Comparison of ENCODE assay signal across 8 cellular contexts in the genomic region with DNA sequence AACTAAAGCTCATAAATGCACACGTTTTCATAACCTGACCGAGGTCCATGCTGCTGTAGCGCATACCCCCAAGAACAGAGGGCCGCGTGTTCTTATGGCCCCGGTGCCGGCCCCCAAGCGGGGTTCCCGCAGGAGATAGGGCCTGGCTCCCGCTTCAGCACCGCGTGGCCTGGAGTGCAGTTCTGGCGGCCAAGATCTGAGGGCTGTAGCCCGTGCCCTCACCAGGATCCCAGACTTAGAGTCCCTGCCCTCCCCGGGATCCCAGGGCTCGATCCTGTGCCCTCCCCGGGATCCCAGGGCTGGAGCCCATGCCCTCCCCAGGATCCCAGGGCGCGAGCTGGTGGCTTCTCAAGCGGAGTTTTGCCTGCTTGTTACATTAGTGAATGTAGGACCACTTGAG. TPM values are rescaled to one million over a fixed set of nuclear protein-coding genes. Genes with fewer than 3 reads are reported as not detected.
DNase-seq lines count a peak whose midpoint lies in the region; ATAC-seq lines count a peak whose summit lies in the region.

No MANE protein-coding gene starts in this region.

- no peaks in the 10 kb centered on the region for H3K27me3 ChIP-seq in iPS DF 6.9 (ENCODE audit: control insufficient read depth, insufficient read depth, low read length)

- H3K27me3 Mint-ChIP-seq in T-helper 1 cell treated with Interleukin-12 subunit alpha and Interleukin-12 subunit beta and Interleukin-4 antibody, amounts not matched to agents 30 μg/mL and 1 μg/mL, for 36 hours (ENCODE audit: low read depth), result peaks cover 19% of the 10 kb centered on the region
- peaks cover 16% of the 10 kb centered on the region for H3K27me3 Mint-ChIP-seq in activated CD4-positive, alpha-beta memory T cell treated with anti-CD3 and anti-CD28 coated beads, Interleukin-2, amount 10 ng/mL, durations not matched to agents 7 days and 5 days
- peaks cover 10% of the 10 kb centered on the region in 2 donors for H3K27me3 Mint-ChIP-seq in stimulated activated naive B cell treated with anti-CD40 and anti-IgM and Interleukin-4, amounts not matched to agents 10 μg/mL and 1 μg/mL and 100 μg/mL, for 72 hours

- H3K27ac Mint-ChIP-seq in T-helper 1 cell treated with Interleukin-12 subunit alpha and Interleukin-12 subunit beta and Interleukin-4 antibody, amounts not matched to agents 30 μg/mL and 1 μg/mL, for 36 hours, result peak overlapping the region; percentile 94
- peak overlapping the region; percentile 88 for H3K27ac Mint-ChIP-seq in activated CD4-positive, alpha-beta memory T cell treated with anti-CD3 and anti-CD28 coated beads, Interleukin-2, amount 10 ng/mL, durations not matched to agents 7 days and 5 days
- peak overlapping the region; percentile 97 for H3K27ac Mint-ChIP-seq in stimulated activated naive B cell treated with anti-CD40 and anti-IgM and Interleukin-4, amounts not matched to agents 10 μg/mL and 1 μg/mL and 100 μg/mL, for 72 hours

- DNase-seq in T-helper 1 cell, result no peak
- no peak for DNase-seq in activated CD4-positive, alpha-beta memory T cell treated with anti-CD3 and anti-CD28 coated beads, Interleukin-2, amount 10 ng/mL, durations not matched to agents 7 days and 5 days
- DNase-seq in iPS DF 6.9 (ENCODE audit: low read depth, low spot score), result no peak
- no peak for DNase-seq in stimulated activated naive B cell treated with anti-CD40 and anti-IgM and Interleukin-4, amounts not matched to agents 10 μg/mL and 1 μg/mL and 100 μg/mL, for 72 hours
- no peak for DNase-seq in T1000 (lab: John Stamatoyannopoulos, UW)
- no peak for DNase-seq in NK-92 (lab: John Stamatoyannopoulos, UW; ENCODE audit: unreplicated experiment)

- H3K36me3 Mint-ChIP-seq in T-helper 1 cell treated with Interleukin-12 subunit alpha and Interleukin-12 subunit beta and Interleukin-4 antibody, amounts not matched to agents 30 μg/mL and 1 μg/mL, for 36 hours (ENCODE audit: low read depth), result peaks cover 20% of the 10 kb centered on the region
- H3K36me3 Mint-ChIP-seq in activated CD4-positive, alpha-beta memory T cell treated with anti-CD3 and anti-CD28 coated beads, Interleukin-2, amount 10 ng/mL, durations not matched to agents 7 days and 5 days (ENCODE audit: low read depth), result peaks cover 16% of the 10 kb centered on the region
- H3K36me3 Mint-ChIP-seq in stimulated activated naive B cell treated with anti-CD40 and anti-IgM and Interleukin-4, amounts not matched to agents 10 μg/mL and 1 μg/mL and 100 μg/mL, for 72 hours, result peaks cover 9 to 16% of the 10 kb centered on the region in 2 donors

- WGBS in iPS DF 6.9 (ENCODE audit: insufficient coverage, insufficient read length), result no CpG with 5 or more reads among the region's 20 CpGs

- peaks cover 2% of the 10 kb centered on the region; the same call in 1 of the 2 replicates for H3K4me1 ChIP-seq in iPS DF 6.9 (ENCODE audit: control insufficient read depth, insufficient read depth, low read length)

- 0 out of 2 replicates have a peak, but pooled peaks cover 2% of the 10 kb centered on the region for H3K36me3 ChIP-seq in iPS DF 6.9 (ENCODE audit: control insufficient read depth, insufficient read depth, low read length)

- H3K4me3 Mint-ChIP-seq in T-helper 1 cell treated with Interleukin-12 subunit alpha and Interleukin-12 subunit beta and Interleukin-4 antibody, amounts not matched to agents 30 μg/mL and 1 μg/mL, for 36 hours, result peak overlapping the region; percentile 94
- H3K4me3 Mint-ChIP-seq in activated CD4-positive, alpha-beta memory T cell treated with anti-CD3 and anti-CD28 coated beads, Interleukin-2, amount 10 ng/mL, durations not matched to agents 7 days and 5 days, result peak overlapping the region; percentile 90
- H3K4me3 Mint-ChIP-seq in stimulated activated naive B cell treated with anti-CD40 and anti-IgM and Interleukin-4, amounts not matched to agents 10 μg/mL and 1 μg/mL and 100 μg/mL, for 72 hours, result peak overlapping the region; percentile 93 to 96

- H3K9me3 Mint-ChIP-seq in T-helper 1 cell treated with Interleukin-12 subunit alpha and Interleukin-12 subunit beta and Interleukin-4 antibody, amounts not matched to agents 30 μg/mL and 1 μg/mL, for 36 hours, result no peaks in the 10 kb centered on the region
- H3K9me3 Mint-ChIP-seq in activated CD4-positive, alpha-beta memory T cell treated with anti-CD3 and anti-CD28 coated beads, Interleukin-2, amount 10 ng/mL, durations not matched to agents 7 days and 5 days, result no peaks in the 10 kb centered on the region
- no peaks in the 10 kb centered on the region for H3K9me3 Mint-ChIP-seq in stimulated activated naive B cell treated with anti-CD40 and anti-IgM and Interleukin-4, amounts not matched to agents 10 μg/mL and 1 μg/mL and 100 μg/mL, for 72 hours

- no peaks in the 10 kb centered on the region for H3K9me3 ChIP-seq in iPS DF 6.9 (ENCODE audit: control insufficient read depth, insufficient read depth, low read length)

- CTCF ChIA-PET in activated CD4-positive, alpha-beta memory T cell treated with anti-CD3 and anti-CD28 coated beads, Interleukin-2, amount 10 ng/mL, durations not matched to agents 7 days and 5 days (lab: Charles Lee), result interaction anchor here (0.9 to 8.1 kb wide), 14 partner anchors 11 to 394 kb away, joined by 3 to 127 read pairs (median 4); a partner anchor contains a TSS

- peak overlapping the region; percentile 68; the same call in 1 of the 2 replicates for H3K4me3 ChIP-seq in iPS DF 6.9 (ENCODE audit: low read length)

- H3K27ac ChIP-seq in iPS DF 6.9 (ENCODE audit: low read length), result no peak overlapping the region

- ATAC-seq in stimulated activated naive B cell treated with anti-CD40 and anti-IgM and Interleukin-4, amounts not matched to agents 10 μg/mL and 1 μg/mL and 100 μg/mL, for 72 hours (replicated peaks), result no peak
- ATAC-seq in GM21526 (IDR thresholded peaks at IDR 0.05; ENCODE audit: low FRiP score, unreplicated experiment), result no peak

- POLR2A ChIA-PET in activated CD4-positive, alpha-beta memory T cell treated with anti-CD3 and anti-CD28 coated beads, Interleukin-2, amount 10 ng/mL, durations not matched to agents 7 days and 5 days (lab: Charles Lee), result interaction anchor here (0.8 to 7.8 kb wide), 25 partner anchors 12 to 428 kb away, joined by 3 to 187 read pairs (median 10); a partner anchor contains a TSS

- peaks cover 38% of the 10 kb centered on the region for H3K4me1 Mint-ChIP-seq in T-helper 1 cell treated with Interleukin-12 subunit alpha and Interleukin-12 subunit beta and Interleukin-4 antibody, amounts not matched to agents 30 μg/mL and 1 μg/mL, for 36 hours (ENCODE audit: low read depth)
- peaks cover 52% of the 10 kb centered on the region for H3K4me1 Mint-ChIP-seq in activated CD4-positive, alpha-beta memory T cell treated with anti-CD3 and anti-CD28 coated beads, Interleukin-2, amount 10 ng/mL, durations not matched to agents 7 days and 5 days
- H3K4me1 Mint-ChIP-seq in stimulated activated naive B cell treated with anti-CD40 and anti-IgM and Interleukin-4, amounts not matched to agents 10 μg/mL and 1 μg/mL and 100 μg/mL, for 72 hours, result peaks cover 24 to 50% of the 10 kb centered on the region in 2 donors

RNA-seq across cellular contexts. Expression of a gene that starts 1.0 kb away (rescaled TPM):
- total RNA-seq in activated CD4-positive, alpha-beta memory T cell treated with anti-CD3 and anti-CD28 coated beads, Interleukin-2, amount 10 ng/mL, durations not matched to agents 7 days and 5 days, result 10 to 100 TPM; 39.8 to 40.0 TPM

RNA-seq across cellular contexts. Expression of a gene that starts 25.7 kb away (rescaled TPM):
- 10 to 100 TPM; 26.6 to 27.3 TPM for total RNA-seq in activated CD4-positive, alpha-beta memory T cell treated with anti-CD3 and anti-CD28 coated beads, Interleukin-2, amount 10 ng/mL, durations not matched to agents 7 days and 5 days
